Comparison of ENCODE assay signal across 28 cellular contexts in genomic region chr10:42990721-42991441, GRCh38.
DNase-seq lines count a peak whose midpoint lies in the region; FAIRE-seq and TF ChIP-seq lines count a peak whose summit lies in the region.
"Had no signal": no experiment of that assay in that cellular context is flagged by ENCODE, and none has a peak within 500 bp of the region (broad histone marks: within the 10 kb centered on the region; RNA-seq: fewer than 3 reads in every experiment).

No MANE protein-coding gene starts in this region.

- H2BK15ac ChIP-seq in H1 (ENCODE audit: low read length) = no peak overlapping the region

- POLR2A ChIA-PET in H1 (lab: Charles Lee; ENCODE audit: partially characterized antibody) = no interaction called here

- intact Hi-C loops in vagina (cut with DNase I) = no loop called here

- no peak overlapping the region for H3K9ac ChIP-seq in H1 (replicated peaks in 1 of 4; ENCODE audit: extremely low read depth in 1 of 4, low read depth in 3 of 4, low read length in 3 of 4)

- no peaks in the 10 kb centered on the region for H3K36me3 ChIP-seq in H1 (ENCODE audit: control insufficient read depth in 2 of 4, insufficient read depth in 4 of 4, low read length in 3 of 4)
- H3K36me3 ChIP-seq in vagina = no peaks in the 10 kb centered on the region
- H3K36me3 ChIP-seq: breast epithelium, heart right ventricle, neutrophil had no signal

- CTCF ChIA-PET in H1 (lab: Charles Lee; ENCODE audit: partially characterized antibody) = interaction anchor here (0.9 kb wide), 1 partner anchor 16 kb away, joined by 3 read pairs; no protein-coding TSS in a partner anchor

- H3K79me1 ChIP-seq in H1 (ENCODE audit: low read depth, low read length) = no peaks in the 10 kb centered on the region

- H3K27me3 Mint-ChIP-seq in osteocyte (ENCODE audit: unreplicated experiment) = peaks cover 12% of the 10 kb centered on the region
- H3K27me3 Mint-ChIP-seq: CD4-positive, alpha-beta T cell; stimulated activated naive CD8-positive, alpha-beta T cell treated with anti-CD3 and anti-CD28 coated beads, Interleukin-15, Interleukin-2, amounts not matched to agents 100 ng/mL and 50 ng/mL, for 24 hours had no signal

- H3K36me3 Mint-ChIP-seq in osteocyte (ENCODE audit: unreplicated experiment) = no peaks in the 10 kb centered on the region

- no peak for TF ChIP-seq EP300 in H1 (IDR thresholded peaks at IDR 0.05; ENCODE audit: borderline replicate concordance in 1 of 2, low read depth in 2 of 2, low read length in 2 of 2)

- no peak overlapping the region for H3K4me3 ChIP-seq in NB4 (ENCODE audit: low read depth, low read length)
- H3K4me3 ChIP-seq in H1 (ENCODE audit: extremely low read depth in 1 of 4, insufficient read depth in 2 of 4, low read depth in 3 of 4, low read length in 4 of 4) = no peak overlapping the region
- H3K4me3 ChIP-seq in vagina = no peak overlapping the region
- H3K4me3 ChIP-seq: breast epithelium, coronary artery, heart right ventricle, psoas muscle had no signal

- H2BK120ac ChIP-seq in H1 (replicated peaks; ENCODE audit: low read depth, low read length) = no peak overlapping the region

- H4K20me1 ChIP-seq in H1 (replicated peaks in 1 of 2; ENCODE audit: control insufficient read depth in 1 of 2, insufficient read depth in 2 of 2, low read length in 2 of 2) = no peaks in the 10 kb centered on the region

- H3K27ac ChIP-seq in H1 (ENCODE audit: low read depth, low read length) (no peak overlapping the region), vagina (no peak overlapping the region)
- H3K27ac ChIP-seq: breast epithelium, coronary artery, foreskin keratinocyte, heart right ventricle, neutrophil, psoas muscle, RWPE1 had no signal

- H3K23ac ChIP-seq in H1 (ENCODE audit: insufficient read length) = no peak overlapping the region

- no peak overlapping the region for H3K27ac Mint-ChIP-seq in osteocyte (ENCODE audit: unreplicated experiment)
- H3K27ac Mint-ChIP-seq: activated CD4-positive, alpha-beta T cell treated with anti-CD3 and anti-CD28 coated beads, Interleukin-2, amount 10 ng/mL, durations not matched to agents 24 days and 14 days; activated T-helper 1 cell treated with anti-CD3 and anti-CD28 coated beads, Interleukin-12 subunit alpha, Interleukin-12 subunit beta, Interleukin-2, Interleukin-4 antibody, amounts not matched to agents 30 ng/mL and 10 ng/mL and 1 ng/mL, durations not matched to agents 14 hours and 24 hours and 36 hours; CD4-positive, alpha-beta T cell; endodermal cell; stimulated activated naive CD8-positive, alpha-beta T cell treated with anti-CD3 and anti-CD28 coated beads, Interleukin-15, Interleukin-2, amounts not matched to agents 100 ng/mL and 50 ng/mL, for 24 hours had no signal

- no peak overlapping the region for H3K14ac ChIP-seq in H1 (ENCODE audit: insufficient read length)

- DNase-seq in activated CD8-positive, alpha-beta memory T cell treated with anti-CD3 and anti-CD28 coated beads for 24 hours = peak; percentile 50
- no peak for DNase-seq in activated CD8-positive, alpha-beta memory T cell treated with anti-CD3 and anti-CD28 coated beads, Interleukin-2, amount 50 U/mL, for 4 hours
- DNase-seq in NB4 (ENCODE audit: low read depth) (peak; percentile 4), H1 (ENCODE audit: low read depth in 1 of 2, low spot score in 2 of 2) (no peak), osteocyte (ENCODE audit: extremely low spot score, unreplicated experiment) (peak; percentile 83), NCI-H1417 (lab: John Stamatoyannopoulos, UW) (no peak), mucosa of gallbladder (ENCODE audit: low spot score) (no peak), vagina (ENCODE audit: extremely low spot score in 2 of 2) (no peak)
- DNase-seq: activated CD4-positive, alpha-beta T cell treated with anti-CD3 and anti-CD28 coated beads, Interleukin-2, amount 10 ng/mL, durations not matched to agents 24 days and 14 days; activated naive CD4-positive, alpha-beta T cell treated with anti-CD3 and anti-CD28 coated beads, Interleukin-2, amount 50 U/mL, for 16 hours; amniotic stem cell; endodermal cell; foreskin keratinocyte; heart right ventricle; KG1; mesenchymal stem cell; MM.1S; NCI-H1436; NCI-H510A had no signal

- H4K8ac ChIP-seq in H1 (ENCODE audit: extremely low read depth, insufficient read depth, low read length) = peak overlapping the region; percentile 21; the same call in 1 of the 2 replicates

- H3K9me3 ChIP-seq in H1 (ENCODE audit: insufficient read depth in 2 of 2, low read depth in 1 of 2, low read length in 1 of 2) (no peaks in the 10 kb centered on the region), vagina (no peaks in the 10 kb centered on the region)
- H3K9me3 ChIP-seq: breast epithelium, heart right ventricle, neutrophil, psoas muscle had no signal

- peak overlapping the region; percentile 19; the same call in 1 of the 2 replicates for H3K18ac ChIP-seq in H1 (ENCODE audit: extremely low read depth, low read length)

- TF ChIP-seq POLR2A in NB4 (IDR thresholded peaks at IDR 0.05; ENCODE audit: extremely low read depth, insufficient read length) = no peak
- TF ChIP-seq POLR2A in H1 (IDR thresholded peaks at IDR 0.05; ENCODE audit: control extremely low read depth in 1 of 2, low read depth in 2 of 2, low read length in 2 of 2) = no peak
- TF ChIP-seq POLR2A in vagina (IDR thresholded peaks at IDR 0.05) = no peak

- H3K9me3 Mint-ChIP-seq in osteocyte (ENCODE audit: unreplicated experiment) = peaks cover 8% of the 10 kb centered on the region
- H3K9me3 Mint-ChIP-seq: activated CD4-positive, alpha-beta T cell treated with anti-CD3 and anti-CD28 coated beads, Interleukin-2, amount 10 ng/mL, durations not matched to agents 24 days and 14 days; activated T-helper 1 cell treated with anti-CD3 and anti-CD28 coated beads, Interleukin-12 subunit alpha, Interleukin-12 subunit beta, Interleukin-2, Interleukin-4 antibody, amounts not matched to agents 30 ng/mL and 10 ng/mL and 1 ng/mL, durations not matched to agents 14 hours and 24 hours and 36 hours; CD4-positive, alpha-beta T cell; endodermal cell; stimulated activated naive CD8-positive, alpha-beta T cell treated with anti-CD3 and anti-CD28 coated beads, Interleukin-15, Interleukin-2, amounts not matched to agents 100 ng/mL and 50 ng/mL, for 24 hours had no signal

- no peak for TF ChIP-seq RAD21 in H1 (IDR thresholded peaks at IDR 0.05 in 1 of 2, conservative IDR thresholded peaks at IDR 0.05 in 1 of 2; ENCODE audit: low read depth in 2 of 2, low read length in 2 of 2)

- no peak overlapping the region for H4K5ac ChIP-seq in H1 (ENCODE audit: insufficient read length, low read depth, low read length)

- no peak overlapping the region for H3K4me2 ChIP-seq in H1 (ENCODE audit: insufficient read depth in 1 of 2, low read depth in 2 of 2, low read length in 2 of 2)

- H3K4me1 Mint-ChIP-seq in osteocyte (ENCODE audit: unreplicated experiment) = no peaks in the 10 kb centered on the region
- H3K4me1 Mint-ChIP-seq: activated CD4-positive, alpha-beta T cell treated with anti-CD3 and anti-CD28 coated beads, Interleukin-2, amount 10 ng/mL, durations not matched to agents 24 days and 14 days; endodermal cell had no signal

- no peak overlapping the region for H3K56ac ChIP-seq in H1 (replicated peaks; ENCODE audit: insufficient read length, low read depth, low read length)

- H3K4me1 ChIP-seq in H1 (replicated peaks in 1 of 4; ENCODE audit: control insufficient read depth in 3 of 4, insufficient read depth in 4 of 4, low read length in 3 of 4) (no peaks in the 10 kb centered on the region), vagina (no peaks in the 10 kb centered on the region)
- H3K4me1 ChIP-seq: breast epithelium, foreskin keratinocyte, heart right ventricle, psoas muscle had no signal

- no peaks in the 10 kb centered on the region for H3K23me2 ChIP-seq in H1 (ENCODE audit: low read depth, low read length)

- peak overlapping the region; percentile 69 for H3K4ac ChIP-seq in H1 (replicated peaks; ENCODE audit: insufficient read length, low read depth, low read length)

- 94% methylated on average over 18 of the region's 18 CpGs; no CpG with 5 or more reads in 1 of the 2 experiments for WGBS in H1 (ENCODE audit: extremely low coverage in 1 of 2, insufficient coverage in 1 of 2, insufficient read length in 1 of 2, insufficient replicate concordance in 2 of 2, low coverage in 1 of 2, low lambda C conversion rate in 2 of 2, missing lambda C conversion rate in 1 of 2), 2 experiments

- no peak for FAIRE-seq in H1 (lab: Jason Lieb, UNC)
- FAIRE-seq: HTR-8/SVneo had no signal

- no peak overlapping the region for H2BK12ac ChIP-seq in H1 (ENCODE audit: low read depth, low read length)

- H4K91ac ChIP-seq in H1 (replicated peaks; ENCODE audit: insufficient read length, low read length) = no peak overlapping the region

- no peak overlapping the region for H2AFZ ChIP-seq in H1 (ENCODE audit: low read length)

- H3K27me3 ChIP-seq in H1 (replicated peaks in 1 of 4; ENCODE audit: control insufficient read depth in 3 of 4, extremely low read depth in 1 of 4, insufficient read depth in 3 of 4, low read length in 3 of 4) (no peaks in the 10 kb centered on the region), vagina (no peaks in the 10 kb centered on the region)
- H3K27me3 ChIP-seq: breast epithelium, foreskin keratinocyte, heart right ventricle, neutrophil had no signal

- no peak for TF ChIP-seq CTCF in NB4 (IDR thresholded peaks at IDR 0.05; ENCODE audit: low read depth, low read length)
- no peak for TF ChIP-seq CTCF in H1 (IDR thresholded peaks at IDR 0.05; ENCODE audit: control extremely low read depth in 1 of 3, insufficient read depth in 1 of 3, low read depth in 1 of 3, low read length in 3 of 3)
- no peak for TF ChIP-seq CTCF in osteocyte (IDR thresholded peaks at IDR 0.05)
- no peak for TF ChIP-seq CTCF in vagina (IDR thresholded peaks at IDR 0.05)

- no peak overlapping the region for H2BK5ac ChIP-seq in H1 (ENCODE audit: low read depth, low read length)

- no peak overlapping the region for H2BK20ac ChIP-seq in H1 (ENCODE audit: low read length)

- H2AK5ac ChIP-seq in H1 (ENCODE audit: low read depth, low read length) = no peak overlapping the region

- H3K79me2 ChIP-seq in H1 (ENCODE audit: control insufficient read depth in 1 of 2, insufficient read depth in 2 of 2, low read length in 2 of 2) = no peaks in the 10 kb centered on the region

- no peak overlapping the region for H3K4me3 Mint-ChIP-seq in osteocyte (ENCODE audit: unreplicated experiment)
- H3K4me3 Mint-ChIP-seq: activated CD4-positive, alpha-beta T cell treated with anti-CD3 and anti-CD28 coated beads, Interleukin-2, amount 10 ng/mL, durations not matched to agents 24 days and 14 days; activated T-helper 1 cell treated with anti-CD3 and anti-CD28 coated beads, Interleukin-12 subunit alpha, Interleukin-12 subunit beta, Interleukin-2, Interleukin-4 antibody, amounts not matched to agents 30 ng/mL and 10 ng/mL and 1 ng/mL, durations not matched to agents 14 hours and 24 hours and 36 hours; CD4-positive, alpha-beta T cell; endodermal cell; stimulated activated naive CD8-positive, alpha-beta T cell treated with anti-CD3 and anti-CD28 coated beads, Interleukin-15, Interleukin-2, amounts not matched to agents 100 ng/mL and 50 ng/mL, for 24 hours had no signal

TF ChIP-seq in H1, 55 proteins besides CTCF, POLR2A, EP300 and RAD21 (continues in another document):
- TF ChIP-seq GTF2F1 (IDR thresholded peaks at IDR 0.05; ENCODE audit: borderline replicate concordance, low read depth, low read length) (no peak), POLR2AphosphoS5 (IDR thresholded peaks at IDR 0.05; ENCODE audit: low read depth, low read length) (no peak), KDM4A (IDR thresholded peaks at IDR 0.05; ENCODE audit: low read depth, low read length, severe bottlenecking) (no peak)

Comparison
In these comparisons a context has a peak if more than half of its experiments do, and no peak if none do; other contexts are left out.
1. DNase-seq: peak in activated CD8-positive, alpha-beta memory T cell treated with anti-CD3 and anti-CD28 coated beads for 24 hours (single experiment), NB4 (single experiment) and osteocyte (single experiment); none in activated CD8-positive, alpha-beta memory T cell treated with anti-CD3 and anti-CD28 coated beads, Interleukin-2, amount 50 U/mL, for 4 hours (single experiment), H1 (0 of 2), NCI-H1417 (0 of 3), mucosa of gallbladder (single experiment) and vagina (0 of 2).